Comparison of ENCODE assay signal across 23 cellular contexts in the genomic region with DNA sequence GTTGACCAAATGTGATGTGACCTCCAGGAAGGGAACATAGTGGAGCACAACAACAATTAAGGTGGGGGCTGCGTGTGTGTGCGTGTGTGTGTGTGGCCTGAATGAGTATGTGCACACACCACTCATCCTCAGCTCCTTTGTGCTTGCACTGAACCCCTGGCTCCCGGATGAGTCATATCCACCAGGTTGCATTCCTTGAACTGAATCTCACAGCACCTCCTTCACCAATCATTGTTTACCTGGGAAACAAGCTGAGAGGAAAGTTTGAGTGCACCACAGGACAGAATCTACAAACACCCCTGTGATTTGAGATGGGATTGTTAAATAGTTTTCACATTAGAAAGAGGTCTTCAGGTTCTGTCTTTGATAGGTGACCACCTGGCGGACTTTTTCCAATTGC. TPM values are rescaled to one million over a fixed set of nuclear protein-coding genes. Genes with fewer than 3 reads are reported as not detected.
A peak's percentile ranks its signal among the peaks of the same experiment; 100 is the strongest.
DNase-seq lines count a peak whose midpoint lies in the region; ATAC-seq, FAIRE-seq and TF ChIP-seq lines count a peak whose summit lies in the region.
"Had no signal": no experiment of that assay in that cellular context is flagged by ENCODE, and none has a peak within 500 bp of the region (broad histone marks: within the 10 kb centered on the region; RNA-seq: fewer than 3 reads in every experiment).

No MANE protein-coding gene starts in this region.

- no peak overlapping the region for H4K8ac ChIP-seq in H1 (ENCODE audit: extremely low read depth, insufficient read depth, low read length)

- 0 out of 2 replicates have a peak overlapping the region, but pooled peaks have one; percentile 13 for H2AFZ ChIP-seq in H1 (ENCODE audit: low read length)

- 0 out of 4 replicates have a peak, but pooled peaks of 1 of the 2 experiments have one; percentile 5 for TF ChIP-seq RAD21 in H1 (IDR thresholded peaks at IDR 0.05 in 1 of 2, conservative IDR thresholded peaks at IDR 0.05 in 1 of 2; ENCODE audit: low read depth in 2 of 2, low read length in 2 of 2)

- no peaks in the 10 kb centered on the region for H3K79me2 ChIP-seq in H1 (ENCODE audit: control insufficient read depth in 1 of 2, insufficient read depth in 2 of 2, low read length in 2 of 2)

- POLR2A ChIA-PET in H1 (lab: Charles Lee; ENCODE audit: partially characterized antibody) = interaction anchor here (0.6 to 3.4 kb wide), 5 partner anchors 10 to 472 kb away, joined by 3 to 8 read pairs (median 3); no protein-coding TSS in a partner anchor

- CTCF ChIA-PET in Calu3 (lab: Charles Lee) = interaction anchor here (0.6 to 1.4 kb wide), 4 partner anchors 16 to 95 kb away, joined by 3 to 12 read pairs (median 4); no protein-coding TSS in a partner anchor
- CTCF ChIA-PET in H1 (lab: Charles Lee; ENCODE audit: partially characterized antibody) = interaction anchor here (0.8 to 1.9 kb wide), 4 partner anchors 10 to 233 kb away, joined by 3 to 9 read pairs (median 4); no protein-coding TSS in a partner anchor

- H2AK5ac ChIP-seq in H1 (ENCODE audit: low read depth, low read length) = peak overlapping the region; percentile 71; the same call in 1 of the 2 replicates

- no peaks in the 10 kb centered on the region for H3K27me3 Mint-ChIP-seq in Calu3 (ENCODE audit: unreplicated experiment)
- no peaks in the 10 kb centered on the region for H3K27me3 Mint-ChIP-seq in activated CD4-positive, alpha-beta T cell treated with anti-CD3 and anti-CD28 coated beads, Interleukin-2, amount 10 ng/mL, durations not matched to agents 24 days and 14 days

- H3K4me3 Mint-ChIP-seq in Calu3 (ENCODE audit: low read depth, unreplicated experiment) = no peak overlapping the region
- H3K4me3 Mint-ChIP-seq in activated CD4-positive, alpha-beta T cell treated with anti-CD3 and anti-CD28 coated beads, Interleukin-2, amount 10 ng/mL, durations not matched to agents 24 days and 14 days = no peak overlapping the region
- H3K4me3 Mint-ChIP-seq: activated CD4-positive, alpha-beta T cell treated with anti-CD3 and anti-CD28 coated beads for 36 hours; central memory CD8-positive, alpha-beta T cell had no signal

- H3K23me2 ChIP-seq in H1 (ENCODE audit: low read depth, low read length) = no peaks in the 10 kb centered on the region

- peak; percentile 26 to 68 for TF ChIP-seq POLR2A in H1 (IDR thresholded peaks at IDR 0.05; ENCODE audit: control extremely low read depth in 1 of 2, low read depth in 2 of 2, low read length in 2 of 2)
- TF ChIP-seq POLR2A in gastrocnemius medialis (IDR thresholded peaks at IDR 0.05) = no peak

- no peak overlapping the region for H3K14ac ChIP-seq in H1 (ENCODE audit: insufficient read length)

- H3K27me3 ChIP-seq in H1 (replicated peaks in 1 of 4; ENCODE audit: control insufficient read depth in 3 of 4, extremely low read depth in 1 of 4, insufficient read depth in 3 of 4, low read length in 3 of 4) = no peaks in the 10 kb centered on the region
- no peaks in the 10 kb centered on the region for H3K27me3 ChIP-seq in gastrocnemius medialis

- WGBS in H1 (ENCODE audit: extremely low coverage in 1 of 2, insufficient coverage in 1 of 2, insufficient read length in 1 of 2, insufficient replicate concordance in 2 of 2, low coverage in 1 of 2, low lambda C conversion rate in 2 of 2, missing lambda C conversion rate in 1 of 2), 2 experiments = 12% methylated on average over 4 of the region's 4 CpGs; no CpG with 5 or more reads in 1 of the 2 experiments

- DNase-seq in Calu3 = peak; percentile 74
- peak; percentile 60 for DNase-seq in HT1080 (ENCODE audit: low read depth)
- DNase-seq in H1 (ENCODE audit: low read depth in 1 of 2, low spot score in 2 of 2) = peak; percentile 60 to 70
- peak; percentile 90 for DNase-seq in islet precursor cell
- DNase-seq in gastrocnemius medialis = no peak
- DNase-seq in germinal center (ENCODE audit: low spot score) = no peak
- no peak for DNase-seq in activated CD4-positive, alpha-beta T cell treated with anti-CD3 and anti-CD28 coated beads, Interleukin-2, amount 10 ng/mL, durations not matched to agents 24 days and 14 days
- DNase-seq: ACHN; activated CD4-positive, alpha-beta T cell treated with anti-CD3 and anti-CD28 coated beads for 36 hours; activated effector memory CD4-positive, alpha-beta T cell treated with anti-CD3 and anti-CD28 coated beads, Interleukin-2, amount 50 U/mL, for 16 hours; effector CD8-positive, alpha-beta T cell; Kasumi-1; NCI-H2171; NCI-H82 had no signal

- H4K91ac ChIP-seq in H1 (replicated peaks; ENCODE audit: insufficient read length, low read length) = peak overlapping the region; percentile 61

- H3K4ac ChIP-seq in H1 (replicated peaks; ENCODE audit: insufficient read length, low read depth, low read length) = peak overlapping the region; percentile 69

- H3K4me2 ChIP-seq in H1 (ENCODE audit: insufficient read depth in 1 of 2, low read depth in 2 of 2, low read length in 2 of 2) = peak overlapping the region; percentile 57 to 61

- H3K18ac ChIP-seq in H1 (ENCODE audit: extremely low read depth, low read length) = peak overlapping the region; percentile 85; the same call in 1 of the 2 replicates

- peak overlapping the region; percentile 85 for H3K27ac ChIP-seq in H1 (ENCODE audit: low read depth, low read length)
- H3K27ac ChIP-seq in gastrocnemius medialis = no peak overlapping the region
- H3K27ac ChIP-seq: C4-2B had no signal

- H3K4me3 ChIP-seq in H1 (ENCODE audit: extremely low read depth in 1 of 4, insufficient read depth in 2 of 4, low read depth in 3 of 4, low read length in 4 of 4) = peak overlapping the region in 1 of 4 experiments; percentile 32; a peak in 1 of 8 replicates
- no peak overlapping the region for H3K4me3 ChIP-seq in gastrocnemius medialis

- ATAC-seq in gastrocnemius medialis (no peak), GM18498 (IDR thresholded peaks at IDR 0.05; ENCODE audit: unreplicated experiment) (no peak)
- ATAC-seq: activated CD4-positive, alpha-beta T cell treated with anti-CD3 and anti-CD28 coated beads for 36 hours; Panc1 had no signal

- no peaks in the 10 kb centered on the region for H4K20me1 ChIP-seq in H1 (replicated peaks in 1 of 2; ENCODE audit: control insufficient read depth in 1 of 2, insufficient read depth in 2 of 2, low read length in 2 of 2)

- H2BK15ac ChIP-seq in H1 (ENCODE audit: low read length) = no peak overlapping the region

- H3K36me3 Mint-ChIP-seq in Calu3 (ENCODE audit: insufficient read depth, unreplicated experiment) = peaks cover 4% of the 10 kb centered on the region
- no peaks in the 10 kb centered on the region for H3K36me3 Mint-ChIP-seq in activated CD4-positive, alpha-beta T cell treated with anti-CD3 and anti-CD28 coated beads, Interleukin-2, amount 10 ng/mL, durations not matched to agents 24 days and 14 days (ENCODE audit: low read depth)

- H3K56ac ChIP-seq in H1 (replicated peaks; ENCODE audit: insufficient read length, low read depth, low read length) = no peak overlapping the region

- TF ChIP-seq CTCF in Calu3 (IDR thresholded peaks at IDR 0.05; ENCODE audit: unreplicated experiment) (no peak), H1 (IDR thresholded peaks at IDR 0.05; ENCODE audit: control extremely low read depth in 1 of 3, insufficient read depth in 1 of 3, low read depth in 1 of 3, low read length in 3 of 3) (no peak), gastrocnemius medialis (IDR thresholded peaks at IDR 0.05 in 4 of 5, conservative IDR thresholded peaks at IDR 0.05 in 1 of 5) (no peak)

- H3K9me3 ChIP-seq in H1 (ENCODE audit: insufficient read depth in 2 of 2, low read depth in 1 of 2, low read length in 1 of 2) (no peaks in the 10 kb centered on the region), gastrocnemius medialis (no peaks in the 10 kb centered on the region)

- H3K27ac Mint-ChIP-seq in Calu3 (ENCODE audit: unreplicated experiment) = peak overlapping the region; percentile 40
- H3K27ac Mint-ChIP-seq in activated CD4-positive, alpha-beta T cell treated with anti-CD3 and anti-CD28 coated beads, Interleukin-2, amount 10 ng/mL, durations not matched to agents 24 days and 14 days = no peak overlapping the region
- H3K27ac Mint-ChIP-seq: activated CD4-positive, alpha-beta T cell treated with anti-CD3 and anti-CD28 coated beads for 36 hours had no signal

- no peak overlapping the region for H4K5ac ChIP-seq in H1 (ENCODE audit: insufficient read length, low read depth, low read length)

- no peak overlapping the region for H3K23ac ChIP-seq in H1 (ENCODE audit: insufficient read length)

- peak; percentile 95 for FAIRE-seq in H1 (lab: Jason Lieb, UNC)

- peak in 1 of 2 experiments; percentile 93; a peak in 1 of 3 replicates for TF ChIP-seq EP300 in H1 (IDR thresholded peaks at IDR 0.05; ENCODE audit: borderline replicate concordance in 1 of 2, low read depth in 2 of 2, low read length in 2 of 2)

- peaks cover 4 to 26% (median 17%) of the 10 kb centered on the region in 4 experiments; a peak in 6 of 7 replicates for H3K4me1 ChIP-seq in H1 (replicated peaks in 1 of 4; ENCODE audit: control insufficient read depth in 3 of 4, insufficient read depth in 4 of 4, low read length in 3 of 4)
- H3K4me1 ChIP-seq in gastrocnemius medialis = no peaks in the 10 kb centered on the region

- peak overlapping the region; percentile 67; the same call in 1 of the 2 replicates for H2BK20ac ChIP-seq in H1 (ENCODE audit: low read length)

- intact Hi-C loops in Calu3 (cut with micrococcal nuclease; ENCODE audit: unreplicated experiment) = no loop called here
- intact Hi-C loops in gastrocnemius medialis (cut with DNase I; ENCODE audit: low total_unique reads) = no loop called here
- intact Hi-C loops in activated CD4-positive, alpha-beta T cell treated with anti-CD3 and anti-CD28 coated beads, Interleukin-2, amount 10 ng/mL, durations not matched to agents 24 days and 14 days (cut with micrococcal nuclease) = no loop called here

- peak overlapping the region in 1 of 4 experiments; percentile 6; a peak in 1 of 7 replicates for H3K9ac ChIP-seq in H1 (replicated peaks in 1 of 4; ENCODE audit: extremely low read depth in 1 of 4, low read depth in 3 of 4, low read length in 3 of 4)

- H3K36me3 ChIP-seq in H1 (ENCODE audit: control insufficient read depth in 2 of 4, insufficient read depth in 4 of 4, low read length in 3 of 4) (no peaks in the 10 kb centered on the region), gastrocnemius medialis (no peaks in the 10 kb centered on the region)

- H3K79me1 ChIP-seq in H1 (ENCODE audit: low read depth, low read length) = no peaks in the 10 kb centered on the region

- H2BK12ac ChIP-seq in H1 (ENCODE audit: low read depth, low read length) = peak overlapping the region; percentile 97

- peak overlapping the region; percentile 35 for H2BK120ac ChIP-seq in H1 (replicated peaks; ENCODE audit: low read depth, low read length)

- peaks cover 50% of the 10 kb centered on the region for H3K4me1 Mint-ChIP-seq in Calu3 (ENCODE audit: low read depth, unreplicated experiment)
- no peaks in the 10 kb centered on the region for H3K4me1 Mint-ChIP-seq in activated CD4-positive, alpha-beta T cell treated with anti-CD3 and anti-CD28 coated beads, Interleukin-2, amount 10 ng/mL, durations not matched to agents 24 days and 14 days
- H3K4me1 Mint-ChIP-seq: activated CD4-positive, alpha-beta T cell treated with anti-CD3 and anti-CD28 coated beads for 36 hours; central memory CD8-positive, alpha-beta T cell had no signal

- peak overlapping the region; percentile 96 for H2BK5ac ChIP-seq in H1 (ENCODE audit: low read depth, low read length)

- in situ Hi-C loops in gastrocnemius medialis (cut with MboI; ENCODE audit: low sequenced_read_pairs in 4 of 4) = no loop called here

- no TSS peak for BruUV-seq in Calu3 (replicated peaks; lab: Mats Ljungman, UMichigan)

- no peaks in the 10 kb centered on the region for H3K9me3 Mint-ChIP-seq in Calu3 (ENCODE audit: low read depth, unreplicated experiment)
- no peaks in the 10 kb centered on the region for H3K9me3 Mint-ChIP-seq in activated CD4-positive, alpha-beta T cell treated with anti-CD3 and anti-CD28 coated beads, Interleukin-2, amount 10 ng/mL, durations not matched to agents 24 days and 14 days
- H3K9me3 Mint-ChIP-seq: central memory CD8-positive, alpha-beta T cell had no signal

RNA-seq across cellular contexts. Expression of a gene that starts 33.7 kb away (rescaled TPM):
- not detected in 2 replicates for total RNA-seq in Calu3 (2022)
- not detected in 2 replicates for total RNA-seq in HT1080 (2014; rRNA removed; shearing (Covaris generic))
- not detected in 2 replicates for polyA plus RNA-seq in HT1080 (2015; cell fraction: cytosol; rRNA removed)
- not detected in 2 replicates for polyA plus RNA-seq in HT1080 (2015; cell fraction: nucleus; rRNA removed)
- total RNA-seq in H1 (2021; fragmentation: NEBNext Ultra II Directional; extraction: Animal tissue kit (Norgen Biotek cat#: 25700)) = 0.27 and 0.37 TPM in 2 replicates
- polyA plus RNA-seq in H1 (2011; rRNA removed) = 0.18 and 0.31 TPM in 2 replicates
- 0.10 TPM for polyA plus RNA-seq in H1 (2011; cell fraction: cytosol; rRNA removed)
- 0.33 TPM for polyA plus RNA-seq in H1 (2011; cell fraction: nucleus; rRNA removed)
- 0.08 to 0.20 TPM (median 0.18 TPM) in 4 replicates for polyA plus RNA-seq in H1 (2012, experiment 1 of 2)
- 0.17 TPM for polyA plus RNA-seq in H1 (2012, experiment 2 of 2)
- polyA plus RNA-seq in H1 (2013, experiment 1 of 2) = 0.41 TPM
- polyA plus RNA-seq in H1 (2013, experiment 2 of 2) = 0.37 TPM
- polyA minus RNA-seq in H1 (2011; rRNA and poly(A)+ RNA removed) = 0.16 TPM in 1 of 2 replicates, not detected in the other
- not detected for polyA minus RNA-seq in H1 (2011; cell fraction: cytosol; rRNA and poly(A)+ RNA removed)
- 0.30 TPM for polyA minus RNA-seq in H1 (2011; cell fraction: nucleus; rRNA and poly(A)+ RNA removed)
- total RNA-seq in gastrocnemius medialis = not detected
- not detected in 2 replicates for total RNA-seq in activated CD4-positive, alpha-beta T cell treated with anti-CD3 and anti-CD28 coated beads, Interleukin-2, amount 10 ng/mL, durations not matched to agents 24 days and 14 days
- total RNA-seq: activated CD4-positive, alpha-beta T cell treated with anti-CD3 and anti-CD28 coated beads for 36 hours; H4; lower leg skin; myocyte; omental fat pad; urinary bladder had no signal
- polyA plus RNA-seq: urinary bladder had no signal

Comparison
In these comparisons a context has a peak if more than half of its experiments do, and no peak if none do; other contexts are left out.
1. DNase-seq: peak in Calu3 (single experiment), HT1080 (single experiment), H1 (2 of 2) and islet precursor cell (single experiment); none in gastrocnemius medialis (0 of 2), germinal center (single experiment) and activated CD4-positive, alpha-beta T cell treated with anti-CD3 and anti-CD28 coated beads, Interleukin-2, amount 10 ng/mL, durations not matched to agents 24 days and 14 days (single experiment).
2. POLR2A ChIP-seq: peak in H1 (2 of 2); none in gastrocnemius medialis (0 of 2).